Comparison of ENCODE assay signal across 8 cellular contexts in genomic region chr6:150004101-150004782, GRCh38.
A peak's percentile ranks its signal among the peaks of the same experiment; 100 is the strongest.
DNase-seq lines count a peak whose midpoint lies in the region; ATAC-seq lines count a peak whose summit lies in the region.

No MANE protein-coding gene starts in this region.

- no peak overlapping the region for H3K27ac ChIP-seq in stomach smooth muscle (ENCODE audit: low read length)

- peak; percentile 6 to 14 for ATAC-seq in activated CD4-positive, CD25-positive, alpha-beta regulatory T cell treated with anti-CD3 and anti-CD28 coated beads, Interleukin-2, amount 50 U/mL, for 24 hours
- ATAC-seq in HG03342 (IDR thresholded peaks at IDR 0.05; ENCODE audit: unreplicated experiment) = peak; percentile 20

- DNase-seq in activated CD4-positive, CD25-positive, alpha-beta regulatory T cell (lab: John Stamatoyannopoulos, UW) = no peak
- DNase-seq in activated T-cell treated with anti-CD3 and anti-CD28 coated beads, Interleukin-2, amount 50 U/mL, for 48 hours = peak; percentile 46 to 47
- no peak for DNase-seq in NCI-H2196 treated with DMSO at 0.1 percent for 48 hours (lab: John Stamatoyannopoulos, UW; ENCODE audit: unreplicated experiment)
- no peak for DNase-seq in ecto neural progenitor cell (ENCODE audit: low spot score)

- H3K4me3 ChIP-seq in iPS-18c (ENCODE audit: insufficient read depth, low read depth, low read length) = peak overlapping the region; percentile 81
- H3K4me3 ChIP-seq in stomach smooth muscle (ENCODE audit: low read length in 2 of 2) = peak overlapping the region; percentile 55 to 76

- H3K9me3 ChIP-seq in iPS-18c (ENCODE audit: control insufficient read depth, insufficient read depth, low read length) (no peaks in the 10 kb centered on the region), stomach smooth muscle (ENCODE audit: control insufficient read depth in 2 of 2, low read length in 2 of 2) (peaks cover 0 to 4% of the 10 kb centered on the region in 2 donors)

- H3K4me1 ChIP-seq in stomach smooth muscle (ENCODE audit: control insufficient read depth, insufficient read depth, low read length) = peaks cover 15% of the 10 kb centered on the region

- H3K9ac ChIP-seq in stomach smooth muscle (ENCODE audit: low read length in 2 of 2) = no peak overlapping the region

- H3K27me3 ChIP-seq in stomach smooth muscle (ENCODE audit: control insufficient read depth in 1 of 2, insufficient read depth in 2 of 2, low read length in 2 of 2) = peaks cover 28 to 38% of the 10 kb centered on the region in 2 donors

- no peaks in the 10 kb centered on the region for H3K36me3 ChIP-seq in stomach smooth muscle (ENCODE audit: control insufficient read depth in 2 of 2, insufficient read depth in 2 of 2, low read length in 2 of 2)

Comparison
In these comparisons a context has a peak if more than half of its experiments do, and no peak if none do; other contexts are left out.
1. DNase-seq: peak in activated T-cell treated with anti-CD3 and anti-CD28 coated beads, Interleukin-2, amount 50 U/mL, for 48 hours (2 of 2); none in activated CD4-positive, CD25-positive, alpha-beta regulatory T cell (0 of 4), NCI-H2196 treated with DMSO at 0.1 percent for 48 hours (single experiment) and ecto neural progenitor cell (single experiment).